In genomic region chr14:102926840-102927239, GRCh38 we compare ENCODE assay signal across 8 cellular contexts. TPM values are rescaled to one million over a fixed set of nuclear protein-coding genes. Genes with fewer than 3 reads are reported as not detected.
DNase-seq lines count a peak whose midpoint lies in the region; ATAC-seq, FAIRE-seq and TF ChIP-seq lines count a peak whose summit lies in the region.
"Not testable (repeated sequence)": the region's sequence is repeated elsewhere in the genome, so short reads cannot be mapped to it uniquely, and the experiment has no call there.
"Had no signal": no experiment of that assay in that cellular context is flagged by ENCODE, and none has a peak within 500 bp of the region (broad histone marks: within the 10 kb centered on the region; RNA-seq: fewer than 3 reads in every experiment).

No MANE protein-coding gene starts in this region.

- in situ Hi-C loops in K562 (cut with MboI) = not testable (repeated sequence)

- ATAC-seq in K562, Right ventricle myocardium inferior: not testable (repeated sequence)

- H3K4me1 Mint-ChIP-seq in Calu3 (ENCODE audit: low read depth, unreplicated experiment) = not testable (repeated sequence)

- intact Hi-C loops in Calu3 (cut with micrococcal nuclease; ENCODE audit: unreplicated experiment) = loop anchor here (10.0 kb wide), 2 partner anchors 152 to 232 kb away; partner anchors contain the start of gene TRAF3
- intact Hi-C loops in K562 (cut with micrococcal nuclease); Right ventricle myocardium inferior (cut with DNase I): not testable (repeated sequence)

- not testable (repeated sequence) for H3K79me2 ChIP-seq in Karpas-422 (ENCODE audit: low read length); K562 (ENCODE audit: control insufficient read depth, insufficient read depth, low read length)

- TF ChIP-seq RAD21 in K562 (CRISPR knock-in tag; conservative IDR thresholded peaks at IDR 0.05 in 1 of 2, IDR thresholded peaks at IDR 0.05 in 1 of 2) = not testable (repeated sequence)

- H3K36me3 ChIP-seq in Karpas-422 (ENCODE audit: insufficient read depth, low read length) = peaks cover 24% of the 10 kb centered on the region
- H3K36me3 ChIP-seq in K562 (ENCODE audit: control insufficient read depth, insufficient read depth, low read length); iPS-15b (ENCODE audit: control insufficient read depth, insufficient read depth, low read length); mucosa of rectum (ENCODE audit: control insufficient read depth in 2 of 2, insufficient read depth in 2 of 2, low read length in 2 of 2): not testable (repeated sequence)

- peak overlapping the region; percentile 85 for H3K4me2 ChIP-seq in Karpas-422 (ENCODE audit: low read depth, low read length, poor library complexity, severe bottlenecking)
- not testable (repeated sequence) for H3K4me2 ChIP-seq in K562 (ENCODE audit: insufficient read depth, low read length)

- CTCF ChIA-PET in Calu3 (lab: Charles Lee); K562 (lab: Yijun Ruan, JAX; ENCODE audit: low intra/inter-chr PET ratio): not testable (repeated sequence)

- peak overlapping the region; percentile 86 for H3K27ac ChIP-seq in Karpas-422 (ENCODE audit: low read length)
- not testable (repeated sequence) for H3K27ac ChIP-seq in K562 (ENCODE audit: extremely low read depth, low read depth, low read length)
- H3K27ac ChIP-seq in mucosa of rectum (ENCODE audit: low read depth in 2 of 2, low read length in 2 of 2) = peak overlapping the region; percentile 97 to 99

- H3K9me3 ChIP-seq in Karpas-422 (ENCODE audit: low read length); K562 (replicated peaks; ENCODE audit: control insufficient read depth, insufficient read depth, low read depth, low read length); iPS-15b (ENCODE audit: control insufficient read depth, insufficient read depth, low read length); mucosa of rectum (ENCODE audit: control insufficient read depth in 2 of 2, low read length in 2 of 2): not testable (repeated sequence)

- not testable (repeated sequence) for H3K9me3 Mint-ChIP-seq in Calu3 (ENCODE audit: low read depth, unreplicated experiment)

- peak overlapping the region; percentile 65 for H3K27ac Mint-ChIP-seq in Calu3 (ENCODE audit: unreplicated experiment)

- H3K4me1 ChIP-seq in Karpas-422 (ENCODE audit: low read length) (peaks cover 49% of the 10 kb centered on the region), K562 (replicated peaks in 1 of 2; ENCODE audit: control insufficient read depth in 2 of 2, insufficient read depth in 2 of 2, low read length in 2 of 2) (peaks cover 0 to 43% of the 10 kb centered on the region in 2 experiments; a peak in 3 of 5 replicates), mucosa of rectum (ENCODE audit: control insufficient read depth in 2 of 2, insufficient read depth in 2 of 2, low read length in 2 of 2) (peaks cover 38 to 44% of the 10 kb centered on the region in 2 donors)
- not testable (repeated sequence) for H3K4me1 ChIP-seq in iPS-15b (ENCODE audit: control insufficient read depth, insufficient read depth, low read length)

- H2AFZ ChIP-seq in Karpas-422 (ENCODE audit: low read length); K562 (ENCODE audit: low read depth, low read length): not testable (repeated sequence)

- not testable (repeated sequence) for H3K4me3 ChIP-seq in Karpas-422 (ENCODE audit: low read length); K562; mucosa of rectum (ENCODE audit: low read length in 2 of 2)
- peak overlapping the region; percentile 79 for H3K4me3 ChIP-seq in iPS-15b (ENCODE audit: low read depth, low read length)

- H3K27me3 Mint-ChIP-seq in Calu3 (ENCODE audit: unreplicated experiment) = not testable (repeated sequence)

- not testable (repeated sequence) for H4K20me1 ChIP-seq in Karpas-422 (ENCODE audit: insufficient read depth, low read depth, low read length); K562 (replicated peaks; ENCODE audit: control insufficient read depth, insufficient read depth, low read length)

- not testable (repeated sequence) for H3K9ac ChIP-seq in Karpas-422 (ENCODE audit: low read length); K562 (ENCODE audit: insufficient read depth in 1 of 2, low read depth in 2 of 2, low read length in 2 of 2); iPS-15b (ENCODE audit: low read depth, low read length)
- H3K9ac ChIP-seq in mucosa of rectum (ENCODE audit: low read depth in 1 of 2, low read length in 2 of 2) = peak overlapping the region in 1 of 2 donors; percentile 54

- H3K9me1 ChIP-seq in K562 (ENCODE audit: control insufficient read depth, insufficient read depth, low read length) = not testable (repeated sequence)

- TF ChIP-seq CTCF in Calu3 (IDR thresholded peaks at IDR 0.05; ENCODE audit: unreplicated experiment); K562 (IDR thresholded peaks at IDR 0.05 in 2 of 3, conservative IDR thresholded peaks at IDR 0.05 in 1 of 3; ENCODE audit: insufficient read depth in 2 of 3, low read depth in 1 of 3, low read length in 3 of 3): not testable (repeated sequence)

- TSS peak; percentile 60 for BruUV-seq in Calu3 (replicated peaks; lab: Mats Ljungman, UMichigan)
- not testable (repeated sequence) for BruUV-seq in K562 (replicated peaks; lab: Mats Ljungman, UMichigan)

- peaks cover 46% of the 10 kb centered on the region for H3K36me3 Mint-ChIP-seq in Calu3 (ENCODE audit: insufficient read depth, unreplicated experiment)

- not testable (repeated sequence) for H3K9me2 ChIP-seq in Karpas-422 (replicated peaks; ENCODE audit: insufficient read depth, low read length)

- not testable (repeated sequence) for TF ChIP-seq POLR2A in K562 (conservative IDR thresholded peaks at IDR 0.05)

- peak overlapping the region; percentile 54 for H3K4me3 Mint-ChIP-seq in Calu3 (ENCODE audit: low read depth, unreplicated experiment)

- FAIRE-seq in K562 (lab: Jason Lieb, UNC) = not testable (repeated sequence)

- H3K27me3 ChIP-seq in Karpas-422 (ENCODE audit: low read length); K562 (ENCODE audit: control insufficient read depth in 2 of 2, insufficient read depth in 2 of 2, low read length in 2 of 2); mucosa of rectum (ENCODE audit: control insufficient read depth in 2 of 2, insufficient read depth in 2 of 2, low read length in 2 of 2): not testable (repeated sequence)
- peaks cover 67% of the 10 kb centered on the region for H3K27me3 ChIP-seq in iPS-15b (ENCODE audit: control insufficient read depth, insufficient read depth, low read length)

- POLR2A ChIA-PET in K562 (lab: Yijun Ruan, JAX) = not testable (repeated sequence)

- WGBS in K562 (ENCODE audit: insufficient coverage, low coverage, missing lambda C conversion rate) = 73% methylated on average over 7 of the region's 10 CpGs

- TF ChIP-seq EP300 in K562 (IDR thresholded peaks at IDR 0.05; ENCODE audit: low read length) = not testable (repeated sequence)

- not testable (repeated sequence) for DNase-seq in Calu3; Karpas-422; K562 (ENCODE audit: extremely low read depth in 1 of 4, low spot score in 3 of 4)
- DNase-seq in Right ventricle myocardium inferior (ENCODE audit: missing footprints) = peak; percentile 45

TF ChIP-seq in K562, 482 proteins besides CTCF, POLR2A, EP300 and RAD21:
- TF ChIP-seq ZNF121 (CRISPR knock-in tag; conservative IDR thresholded peaks at IDR 0.05) = peak; percentile 50

RNA-seq across cellular contexts. Expression of gene AMN, which starts 4.4 kb away (rescaled TPM):
- total RNA-seq in Calu3 (2022) = 13.7 and 17.0 TPM in 2 replicates
- 7.7 and 16.7 TPM in 2 replicates for total RNA-seq in Karpas-422 (2014; rRNA removed; shearing (Covaris generic); ENCODE audit: low replicate concordance)
- total RNA-seq in K562 (2011; cell fraction: chromatin; rRNA removed; ENCODE audit: low replicate concordance) = 0.49 TPM in 1 of 2 replicates, not detected in the other
- total RNA-seq in K562 (2011; cell fraction: nucleolus; rRNA removed) = 0.13 and 0.17 TPM in 2 replicates
- 0.22 TPM in 1 of 2 replicates, not detected in the other for total RNA-seq in K562 (2011; cell fraction: nucleoplasm; rRNA removed)
- total RNA-seq in K562 (2014; rRNA removed) = 0.04 and 0.14 TPM in 2 replicates
- total RNA-seq in K562 (2014; rRNA removed; fragmentation: Illumina TruSeq; extraction: Trizol) = not detected in 2 replicates
- not detected in 2 replicates for total RNA-seq in K562 (2015; rRNA removed; fragmentation: Illumina TruSeq; extraction: Trizol)
- total RNA-seq in K562 (2021) = 0.04 and 0.09 TPM in 2 replicates
- polyA plus RNA-seq in K562 (2011; rRNA removed) = not detected in 2 replicates
- polyA plus RNA-seq in K562 (2011; cell fraction: cytosol; rRNA removed) = 0.03 TPM in 1 of 2 replicates, not detected in the other
- 0.20 and 0.27 TPM in 2 replicates for polyA plus RNA-seq in K562 (2011; cell fraction: nucleus; rRNA removed)
- polyA plus RNA-seq in K562 (2012) = 0.03 and 0.14 TPM in 2 replicates
- polyA plus RNA-seq in K562 (2014; fragmentation: Illumina TruSeq; extraction: Trizol) = not detected in 2 replicates
- polyA plus RNA-seq in K562 (2014; fragmentation: Nextera tagmentation; extraction: Ambion mirVana) = not detected
- not detected in 2 replicates for polyA plus RNA-seq in K562 (2014; rRNA removed)
- polyA minus RNA-seq in K562 (2011; rRNA and poly(A)+ RNA removed) = not detected in 2 replicates
- not detected in 2 replicates for polyA minus RNA-seq in K562 (2011; cell fraction: cytosol; rRNA and poly(A)+ RNA removed)
- 0.11 and 0.13 TPM in 2 replicates for polyA minus RNA-seq in K562 (2011; cell fraction: nucleus; rRNA and poly(A)+ RNA removed)
- 0.14 TPM for total RNA-seq in Right ventricle myocardium inferior
- total RNA-seq: G401 had no signal
- polyA plus RNA-seq: CD14-positive monocyte had no signal
